In genomic region chr5:177036443-177036842, GRCh38 we compare ENCODE assay signal across 1 cellular context.
TF ChIP-seq lines count a peak whose summit lies in the region.

No MANE protein-coding gene starts in this region.

TF ChIP-seq in H1, 55 proteins besides CTCF, POLR2A, EP300 and RAD21:
- TF ChIP-seq YY1 (IDR thresholded peaks at IDR 0.05; ENCODE audit: low read depth, low read length) (no peak), SRF (IDR thresholded peaks at IDR 0.05; ENCODE audit: low read depth, low read length) (no peak), RXRA (IDR thresholded peaks at IDR 0.05; ENCODE audit: insufficient read depth, low read depth, low read length) (no peak), SP2 (IDR thresholded peaks at IDR 0.05; ENCODE audit: low read length) (no peak), BRCA1 (IDR thresholded peaks at IDR 0.05; ENCODE audit: low read depth, low read length) (no peak), GABPA (IDR thresholded peaks at IDR 0.05; ENCODE audit: borderline replicate concordance, insufficient read depth, low read length) (no peak), CEBPB (IDR thresholded peaks at IDR 0.05; ENCODE audit: low read depth, low read length) (no peak), CTBP2 (IDR thresholded peaks at IDR 0.05; ENCODE audit: borderline replicate concordance, insufficient read depth, insufficient read length, low read length) (no peak), HDAC2 (IDR thresholded peaks at IDR 0.05; ENCODE audit: borderline replicate concordance in 1 of 2, low read depth in 2 of 2, low read length in 2 of 2) (no peak), NANOG (IDR thresholded peaks at IDR 0.05; ENCODE audit: insufficient read depth, low read depth, low read length, poor library complexity, severe bottlenecking) (no peak), JUN (IDR thresholded peaks at IDR 0.05; ENCODE audit: low read depth, low read length) (no peak)
